Comparison of ENCODE assay signal across 8 cellular contexts in genomic region chr2:180125245-180125962, GRCh38.
DNase-seq lines count a peak whose midpoint lies in the region; ATAC-seq and TF ChIP-seq lines count a peak whose summit lies in the region.

No MANE protein-coding gene starts in this region.

- intact Hi-C loops in activated B cell treated with CpG ODN at 0.5 μM for 24 hours (cut with micrococcal nuclease) (loop anchor here (1.0 to 5.0 kb wide), 4 partner anchors 117 to 1951 kb away; no protein-coding TSS in a partner anchor), left lung (cut with DNase I) (no loop called here)

- H3K27me3 Mint-ChIP-seq in activated B cell treated with CpG ODN at 0.5 μM for 24 hours = peaks cover 3% of the 10 kb centered on the region

- H3K4me1 Mint-ChIP-seq in activated B cell treated with CpG ODN at 0.5 μM for 24 hours = no peaks in the 10 kb centered on the region

- no peak overlapping the region for H3K27ac Mint-ChIP-seq in activated B cell treated with CpG ODN at 0.5 μM for 24 hours

- POLR2A ChIA-PET in activated B cell treated with CpG ODN at 0.5 μM for 24 hours (lab: Charles Lee) = interaction anchor here (0.6 kb wide), 1 partner anchor 1181 kb away, joined by 5 read pairs; no protein-coding TSS in a partner anchor

- H3K36me3 ChIP-seq in left lung = no peaks in the 10 kb centered on the region

- no peaks in the 10 kb centered on the region for H3K4me1 ChIP-seq in left lung

- TF ChIP-seq CTCF in AG09319 (IDR thresholded peaks at IDR 0.05; ENCODE audit: low read depth, low read length) = peak; percentile 71
- TF ChIP-seq CTCF in activated B cell treated with CpG ODN at 0.5 μM for 24 hours (IDR thresholded peaks at IDR 0.05) = no peak
- peak; percentile 35 for TF ChIP-seq CTCF in coronary artery (IDR thresholded peaks at IDR 0.05)
- TF ChIP-seq CTCF in left lung (IDR thresholded peaks at IDR 0.05) = peak in 1 of 2 donors; percentile 45

- no peak overlapping the region for H3K4me3 Mint-ChIP-seq in activated B cell treated with CpG ODN at 0.5 μM for 24 hours

- DNase-seq in AG09319 (ENCODE audit: extremely low read depth, low read depth) (peak; percentile 91), NCI-H2227 treated with DMSO at 0.1 percent for 48 hours (lab: John Stamatoyannopoulos, UW) (peak; percentile 93), activated B cell treated with CpG ODN at 0.5 μM for 24 hours (no peak), coronary artery (ENCODE audit: low spot score) (no peak), left lung (peak in 1 of 2 donors; percentile 39)
- DNase-seq in stimulated activated CD4-positive, alpha-beta T cell treated with anti-CD3 and anti-CD28 coated beads, TNF-alpha, amount 100 ng/mL, for 24 hours (ENCODE audit: low read depth in 3 of 3) = peak; percentile 1 to 28 (median 24)

- no peaks in the 10 kb centered on the region for H3K9me3 Mint-ChIP-seq in activated B cell treated with CpG ODN at 0.5 μM for 24 hours

- CTCF ChIA-PET in activated B cell treated with CpG ODN at 0.5 μM for 24 hours (lab: Charles Lee) = interaction anchor here (0.7 to 5.9 kb wide), 8 partner anchors 9 to 937 kb away, joined by 3 to 117 read pairs (median 4); partner anchors contain the start of gene UBE2E3

- ATAC-seq in GM18870 (IDR thresholded peaks at IDR 0.05; ENCODE audit: unreplicated experiment) (peak; percentile 88), HG03196 (IDR thresholded peaks at IDR 0.05; ENCODE audit: unreplicated experiment) (peak; percentile 71), activated B cell treated with CpG ODN at 0.5 μM for 24 hours (ENCODE audit: low read depth) (peak; percentile 99), left lung (peak; percentile 94)

- H3K36me3 Mint-ChIP-seq in activated B cell treated with CpG ODN at 0.5 μM for 24 hours (ENCODE audit: low read depth) = no peaks in the 10 kb centered on the region

- H3K27me3 ChIP-seq in left lung = no peaks in the 10 kb centered on the region

- H3K4me3 ChIP-seq in coronary artery (no peak overlapping the region), left lung (no peak overlapping the region)

- H3K9me3 ChIP-seq in left lung = no peaks in the 10 kb centered on the region

- H3K27ac ChIP-seq in coronary artery (no peak overlapping the region), left lung (no peak overlapping the region)

Comparison
In these comparisons a context has a peak if more than half of its experiments do, and no peak if none do; other contexts are left out.
1. DNase-seq: peak in AG09319 (single experiment), NCI-H2227 treated with DMSO at 0.1 percent for 48 hours (single experiment) and stimulated activated CD4-positive, alpha-beta T cell treated with anti-CD3 and anti-CD28 coated beads, TNF-alpha, amount 100 ng/mL, for 24 hours (3 of 3); none in activated B cell treated with CpG ODN at 0.5 μM for 24 hours (single experiment) and coronary artery (single experiment).
2. Peak in every context shown above with its lines, with median percentiles within 50 percentile points of each other: ATAC-seq.